In genomic region chr3:112568642-112569041, GRCh38 we compare ENCODE assay signal across 23 cellular contexts. TPM values are rescaled to one million over a fixed set of nuclear protein-coding genes. Genes with fewer than 3 reads are reported as not detected.
DNase-seq lines count a peak whose midpoint lies in the region; ATAC-seq and TF ChIP-seq lines count a peak whose summit lies in the region.
"Had no signal": no experiment of that assay in that cellular context is flagged by ENCODE, and none has a peak within 500 bp of the region (broad histone marks: within the 10 kb centered on the region; RNA-seq: fewer than 3 reads in every experiment).

No MANE protein-coding gene starts in this region.

- H3K9ac ChIP-seq in Karpas-422 (ENCODE audit: low read length): no peak overlapping the region; the same call in 1 of the 2 replicates

- H3K27ac ChIP-seq in Karpas-422 (ENCODE audit: low read length) (peak overlapping the region; percentile 55), caudate nucleus (ENCODE audit: low read depth, low read length) (no peak overlapping the region)
- H3K27ac ChIP-seq: PC-9, thyroid gland had no signal

- no peak for ATAC-seq in GM21737 (IDR thresholded peaks at IDR 0.05; ENCODE audit: unreplicated experiment)
- ATAC-seq in HG02870 (IDR thresholded peaks at IDR 0.05; ENCODE audit: unreplicated experiment): no peak
- ATAC-seq in HG03139 (IDR thresholded peaks at IDR 0.05; ENCODE audit: unreplicated experiment): no peak
- ATAC-seq: CD8-positive, alpha-beta T cell; left colon; right cardiac atrium; stimulated activated naive B cell treated with anti-CD40 and anti-IgM and Interleukin-4, amounts not matched to agents 10 μg/mL and 1 μg/mL and 100 μg/mL, for 72 hours had no signal

- peaks cover 46% of the 10 kb centered on the region for H3K36me3 ChIP-seq in Karpas-422 (ENCODE audit: insufficient read depth, low read length)

- no peak overlapping the region for H2AFZ ChIP-seq in Karpas-422 (ENCODE audit: low read length)
- H2AFZ ChIP-seq: PC-9 had no signal

- no peaks in the 10 kb centered on the region for H3K27me3 ChIP-seq in Karpas-422 (ENCODE audit: low read length)
- H3K27me3 ChIP-seq: thyroid gland had no signal

- DNase-seq in AG10803 (ENCODE audit: low read depth) (peak; percentile 54), Karpas-422 (no peak), astrocyte of the hippocampus (ENCODE audit: low read depth, low spot score) (peak; percentile 44), lung microvascular endothelial cell (ENCODE audit: low read depth in 2 of 2) (peak; percentile 34 to 62), caudate nucleus (lab: John Stamatoyannopoulos, UW) (no peak)
- DNase-seq: activated CD4-positive, alpha-beta T cell treated with anti-CD3 and anti-CD28 coated beads, Interleukin-2, amount 10 ng/mL, durations not matched to agents 7 days and 5 days; activated naive CD4-positive, alpha-beta T cell treated with Interleukin-2 at 50 U/mL for 16 hours; anterior cingulate cortex; CD8-positive, alpha-beta T cell; DND-41; left colon; NCI-H1436; NCI-H748 treated with DMSO at 0.1 percent for 48 hours; occipital lobe; PC-9; right cardiac atrium; stimulated activated naive B cell treated with anti-CD40 and anti-IgM and Interleukin-4, amounts not matched to agents 10 μg/mL and 1 μg/mL and 100 μg/mL, for 72 hours; SW 1271; thyroid gland had no signal

- no peak for TF ChIP-seq CTCF in AG10803 (conservative IDR thresholded peaks at IDR 0.05; ENCODE audit: low read length)

- H3K4me1 ChIP-seq in Karpas-422 (ENCODE audit: low read length): peaks cover 52% of the 10 kb centered on the region

- H3K4me3 ChIP-seq in AG10803 (ENCODE audit: low read length): no peak overlapping the region
- H3K4me3 ChIP-seq in Karpas-422 (ENCODE audit: low read length): no peak overlapping the region
- H3K4me3 ChIP-seq: HAP-1, PC-9, thyroid gland had no signal

- H3K4me2 ChIP-seq in Karpas-422 (ENCODE audit: low read depth, low read length, poor library complexity, severe bottlenecking): peak overlapping the region; percentile 43
- H3K4me2 ChIP-seq: PC-9 had no signal

- peaks cover 35% of the 10 kb centered on the region for H3K79me2 ChIP-seq in Karpas-422 (ENCODE audit: low read length)

- H3K9me3 ChIP-seq in Karpas-422 (ENCODE audit: low read length): no peaks in the 10 kb centered on the region
- H3K9me3 ChIP-seq: HAP-1, thyroid gland had no signal

- no peaks in the 10 kb centered on the region for H3K9me2 ChIP-seq in Karpas-422 (replicated peaks; ENCODE audit: insufficient read depth, low read length)

- no peaks in the 10 kb centered on the region for H4K20me1 ChIP-seq in Karpas-422 (ENCODE audit: insufficient read depth, low read depth, low read length)

RNA-seq across cellular contexts. Expression of gene SLC35A5, which starts 6.8 kb away (rescaled TPM):
- total RNA-seq in Karpas-422 (2014; rRNA removed; shearing (Covaris generic); ENCODE audit: low replicate concordance): 17.1 and 87.4 TPM in 2 replicates
- 22.0 and 35.7 TPM in 2 replicates for total RNA-seq in lung microvascular endothelial cell

RNA-seq across cellular contexts. Expression of gene ATG3, which starts 6.9 kb away (rescaled TPM):
- total RNA-seq in Karpas-422 (2014; rRNA removed; shearing (Covaris generic); ENCODE audit: low replicate concordance): 102 and 127 TPM in 2 replicates
- 60.1 and 66.1 TPM in 2 replicates for total RNA-seq in lung microvascular endothelial cell

Comparison
In these comparisons a context has a peak if more than half of its experiments do, and no peak if none do; other contexts are left out.
1. DNase-seq: peak in AG10803 (single experiment), astrocyte of the hippocampus (single experiment) and lung microvascular endothelial cell (2 of 2); none in Karpas-422 (single experiment) and caudate nucleus (0 of 61).